24 cellular contexts compared by ENCODE assay signal in genomic region chr3:16671690-16672089, GRCh38.
DNase-seq lines count a peak whose midpoint lies in the region; ATAC-seq and TF ChIP-seq lines count a peak whose summit lies in the region.
"Had no signal": no experiment of that assay in that cellular context is flagged by ENCODE, and none has a peak within 500 bp of the region (broad histone marks: within the 10 kb centered on the region; RNA-seq: fewer than 3 reads in every experiment).

No MANE protein-coding gene starts in this region.

- DNase-seq in activated CD4-positive, alpha-beta T cell treated with anti-CD3 and anti-CD28 coated beads, Interleukin-2, amount 10 ng/mL, durations not matched to agents 24 days and 14 days = peak; percentile 14
- DNase-seq in activated CD4-positive, alpha-beta T cell treated with anti-CD3 and anti-CD28 coated beads for 36 hours = no peak
- DNase-seq in WTC11 (ENCODE audit: low spot score) (no peak), NCI-H128 (lab: John Stamatoyannopoulos, UW; ENCODE audit: unreplicated experiment) (no peak), left ventricle myocardium inferior (no peak), mesenteric fat pad (ENCODE audit: low spot score) (no peak)
- no peak for DNase-seq in activated CD8-positive, alpha-beta T cell treated with anti-CD3 and anti-CD28 coated beads, Interleukin-2, amount 10 ng/mL, durations not matched to agents 7 days and 5 days
- DNase-seq: Caco-2; CD8-positive, alpha-beta T cell; GDM1; Karpas-422; NCI-H1092 treated with DMSO at 0.1 percent for 48 hours; NCI-H1436 treated with DMSO at 0.1 percent for 48 hours; NCI-H187 treated with DMSO at 0.1 percent for 48 hours; NCI-H2107; NCI-H524; NCI-H748 treated with DMSO at 0.1 percent for 48 hours; Right ventricle myocardium superior; RPMI8226 had no signal

- H3K9me3 Mint-ChIP-seq in activated CD4-positive, alpha-beta T cell treated with anti-CD3 and anti-CD28 coated beads, Interleukin-2, amount 10 ng/mL, durations not matched to agents 24 days and 14 days = peaks cover 8% of the 10 kb centered on the region
- peaks cover 5% of the 10 kb centered on the region for H3K9me3 Mint-ChIP-seq in activated CD4-positive, alpha-beta T cell treated with anti-CD3 and anti-CD28 coated beads for 36 hours (ENCODE audit: low read depth)
- H3K9me3 Mint-ChIP-seq in WTC11 = peaks cover 30% of the 10 kb centered on the region
- H3K9me3 Mint-ChIP-seq in activated CD8-positive, alpha-beta T cell treated with anti-CD3 and anti-CD28 coated beads, Interleukin-2, amount 10 ng/mL, durations not matched to agents 7 days and 5 days (ENCODE audit: insufficient read depth) = peaks cover 17% of the 10 kb centered on the region

- H3K4me1 ChIP-seq in iPS-18a (ENCODE audit: control insufficient read depth, low read depth, low read length) (peaks cover 37% of the 10 kb centered on the region), left ventricle myocardium inferior (no peaks in the 10 kb centered on the region)
- H3K4me1 ChIP-seq: Caco-2 had no signal

- H3K27me3 Mint-ChIP-seq in activated CD4-positive, alpha-beta T cell treated with anti-CD3 and anti-CD28 coated beads, Interleukin-2, amount 10 ng/mL, durations not matched to agents 24 days and 14 days = peaks cover 3% of the 10 kb centered on the region
- H3K27me3 Mint-ChIP-seq in activated CD4-positive, alpha-beta T cell treated with anti-CD3 and anti-CD28 coated beads for 36 hours = peaks cover 4% of the 10 kb centered on the region
- H3K27me3 Mint-ChIP-seq in WTC11 (ENCODE audit: low read depth) = peaks cover 11% of the 10 kb centered on the region
- H3K27me3 Mint-ChIP-seq in activated CD8-positive, alpha-beta T cell treated with anti-CD3 and anti-CD28 coated beads, Interleukin-2, amount 10 ng/mL, durations not matched to agents 7 days and 5 days (ENCODE audit: low read depth) = no peaks in the 10 kb centered on the region

- no peaks in the 10 kb centered on the region for H3K36me3 Mint-ChIP-seq in activated CD4-positive, alpha-beta T cell treated with anti-CD3 and anti-CD28 coated beads, Interleukin-2, amount 10 ng/mL, durations not matched to agents 24 days and 14 days (ENCODE audit: low read depth)
- peaks cover 2% of the 10 kb centered on the region for H3K36me3 Mint-ChIP-seq in activated CD4-positive, alpha-beta T cell treated with anti-CD3 and anti-CD28 coated beads for 36 hours (ENCODE audit: low read depth)
- peaks cover 44% of the 10 kb centered on the region for H3K36me3 Mint-ChIP-seq in WTC11
- no peaks in the 10 kb centered on the region for H3K36me3 Mint-ChIP-seq in activated CD8-positive, alpha-beta T cell treated with anti-CD3 and anti-CD28 coated beads, Interleukin-2, amount 10 ng/mL, durations not matched to agents 7 days and 5 days (ENCODE audit: low read depth)
- H3K36me3 Mint-ChIP-seq: CD8-positive, alpha-beta T cell had no signal

- CTCF ChIA-PET in activated CD4-positive, alpha-beta T cell treated with anti-CD3 and anti-CD28 coated beads for 36 hours (lab: Charles Lee) = interaction anchor here (1.3 to 1.8 kb wide), 2 partner anchors 70 to 742 kb away, joined by 3 to 4 read pairs; no protein-coding TSS in a partner anchor
- CTCF ChIA-PET in WTC11 (lab: Charles Lee) = interaction anchor here (1.5 to 2.2 kb wide), 2 partner anchors 14 to 52 kb away, joined by 5 to 10 read pairs; no protein-coding TSS in a partner anchor
- CTCF ChIA-PET in activated CD8-positive, alpha-beta T cell treated with anti-CD3 and anti-CD28 coated beads, Interleukin-2, amount 10 ng/mL, durations not matched to agents 7 days and 5 days (lab: Charles Lee) = no interaction called here

- H3K27me3 ChIP-seq in iPS-18a (ENCODE audit: control insufficient read depth, insufficient read depth, low read length) (no peaks in the 10 kb centered on the region), left ventricle myocardium inferior (ENCODE audit: low read depth) (no peaks in the 10 kb centered on the region)

- no peak overlapping the region for H3K4me3 Mint-ChIP-seq in activated CD4-positive, alpha-beta T cell treated with anti-CD3 and anti-CD28 coated beads, Interleukin-2, amount 10 ng/mL, durations not matched to agents 24 days and 14 days
- no peak overlapping the region for H3K4me3 Mint-ChIP-seq in activated CD4-positive, alpha-beta T cell treated with anti-CD3 and anti-CD28 coated beads for 36 hours
- peak overlapping the region; percentile 37 for H3K4me3 Mint-ChIP-seq in WTC11
- no peak overlapping the region for H3K4me3 Mint-ChIP-seq in activated CD8-positive, alpha-beta T cell treated with anti-CD3 and anti-CD28 coated beads, Interleukin-2, amount 10 ng/mL, durations not matched to agents 7 days and 5 days
- H3K4me3 Mint-ChIP-seq: B cell; CD8-positive, alpha-beta T cell had no signal

- intact Hi-C loops in activated CD4-positive, alpha-beta T cell treated with anti-CD3 and anti-CD28 coated beads, Interleukin-2, amount 10 ng/mL, durations not matched to agents 24 days and 14 days (cut with micrococcal nuclease) = no loop called here
- intact Hi-C loops in activated CD4-positive, alpha-beta T cell treated with anti-CD3 and anti-CD28 coated beads for 36 hours (cut with DNase I, micrococcal nuclease) = no loop called here
- intact Hi-C loops in left ventricle myocardium inferior (cut with micrococcal nuclease) = loop anchor here (5.0 kb wide), 1 partner anchor 161 kb away; no protein-coding TSS in a partner anchor

- H3K27ac ChIP-seq in iPS-18a (ENCODE audit: low read length) = peak overlapping the region; percentile 86
- H3K27ac ChIP-seq in left ventricle myocardium inferior (replicated peaks) = no peak overlapping the region
- H3K27ac ChIP-seq: 22Rv1, C4-2B had no signal

- no peaks in the 10 kb centered on the region for H3K4me1 Mint-ChIP-seq in activated CD4-positive, alpha-beta T cell treated with anti-CD3 and anti-CD28 coated beads, Interleukin-2, amount 10 ng/mL, durations not matched to agents 24 days and 14 days
- H3K4me1 Mint-ChIP-seq in activated CD4-positive, alpha-beta T cell treated with anti-CD3 and anti-CD28 coated beads for 36 hours = no peaks in the 10 kb centered on the region
- peaks cover 52% of the 10 kb centered on the region for H3K4me1 Mint-ChIP-seq in WTC11
- H3K4me1 Mint-ChIP-seq in activated CD8-positive, alpha-beta T cell treated with anti-CD3 and anti-CD28 coated beads, Interleukin-2, amount 10 ng/mL, durations not matched to agents 7 days and 5 days (ENCODE audit: low read depth) = no peaks in the 10 kb centered on the region
- H3K4me1 Mint-ChIP-seq: B cell had no signal

- H3K27ac Mint-ChIP-seq in activated CD4-positive, alpha-beta T cell treated with anti-CD3 and anti-CD28 coated beads, Interleukin-2, amount 10 ng/mL, durations not matched to agents 24 days and 14 days = no peak overlapping the region
- no peak overlapping the region for H3K27ac Mint-ChIP-seq in activated CD4-positive, alpha-beta T cell treated with anti-CD3 and anti-CD28 coated beads for 36 hours
- peak overlapping the region; percentile 99 for H3K27ac Mint-ChIP-seq in WTC11
- no peak overlapping the region for H3K27ac Mint-ChIP-seq in activated CD8-positive, alpha-beta T cell treated with anti-CD3 and anti-CD28 coated beads, Interleukin-2, amount 10 ng/mL, durations not matched to agents 7 days and 5 days
- H3K27ac Mint-ChIP-seq: B cell; CD8-positive, alpha-beta T cell had no signal

- peak overlapping the region; percentile 61 for H3K9ac ChIP-seq in iPS-18a (ENCODE audit: low read length)

- H3K9me3 ChIP-seq in iPS-18a (ENCODE audit: control insufficient read depth, low read depth, low read length) (peaks cover 24% of the 10 kb centered on the region), left ventricle myocardium inferior (replicated peaks) (peaks cover 15% of the 10 kb centered on the region)
- H3K9me3 ChIP-seq: Caco-2 had no signal

- POLR2A ChIA-PET in activated CD4-positive, alpha-beta T cell treated with anti-CD3 and anti-CD28 coated beads for 36 hours (lab: Charles Lee) = no interaction called here
- POLR2A ChIA-PET in WTC11 (lab: Charles Lee) = no interaction called here
- POLR2A ChIA-PET in activated CD8-positive, alpha-beta T cell treated with anti-CD3 and anti-CD28 coated beads, Interleukin-2, amount 10 ng/mL, durations not matched to agents 7 days and 5 days (lab: Charles Lee) = no interaction called here

- peak overlapping the region; percentile 1 for H3K4me3 ChIP-seq in iPS-18a (ENCODE audit: low read length)
- H3K4me3 ChIP-seq in left ventricle myocardium inferior = no peak overlapping the region
- H3K4me3 ChIP-seq: GM12878 had no signal

- TF ChIP-seq CTCF in WTC11 (IDR thresholded peaks at IDR 0.05) = no peak
- no peak for TF ChIP-seq CTCF in left ventricle myocardium inferior (IDR thresholded peaks at IDR 0.05; ENCODE audit: borderline replicate concordance)

- ATAC-seq in activated CD4-positive, alpha-beta T cell treated with anti-CD3 and anti-CD28 coated beads for 36 hours = no peak
- peak; percentile 57 for ATAC-seq in WTC11
- no peak for ATAC-seq in activated CD8-positive, alpha-beta T cell treated with anti-CD3 and anti-CD28 coated beads, Interleukin-2, amount 10 ng/mL, durations not matched to agents 7 days and 5 days
- ATAC-seq: CD8-positive, alpha-beta T cell; GM12878 had no signal

- no peaks in the 10 kb centered on the region for H3K36me3 ChIP-seq in iPS-18a (ENCODE audit: control insufficient read depth, low read depth, low read length)
- no peaks in the 10 kb centered on the region for H3K36me3 ChIP-seq in left ventricle myocardium inferior

TF ChIP-seq in WTC11, 78 proteins besides CTCF, POLR2A, EP300 and RAD21:
- no peak for TF ChIP-seq KAT7 (CRISPR knock-in tag; IDR thresholded peaks at IDR 0.05; ENCODE audit: borderline replicate concordance)
